ENCODE assay signal across 31 cellular contexts in genomic region chr1:81428998-81429397, GRCh38.
DNase-seq lines count a peak whose midpoint lies in the region; ATAC-seq, FAIRE-seq and TF ChIP-seq lines count a peak whose summit lies in the region.
"Had no signal": no experiment of that assay in that cellular context is flagged by ENCODE, and none has a peak within 500 bp of the region (broad histone marks: within the 10 kb centered on the region; RNA-seq: fewer than 3 reads in every experiment).

No MANE protein-coding gene starts in this region.

- H4K5ac ChIP-seq in H1 (ENCODE audit: insufficient read length, low read depth, low read length): no peak overlapping the region

- H4K8ac ChIP-seq in H1 (ENCODE audit: extremely low read depth, insufficient read depth, low read length): no peak overlapping the region

- H3K27me3 Mint-ChIP-seq in neural progenitor cell (ENCODE audit: insufficient read depth, low read depth): peaks cover 5% of the 10 kb centered on the region
- no peaks in the 10 kb centered on the region for H3K27me3 Mint-ChIP-seq in activated CD4-positive, alpha-beta memory T cell treated with anti-CD3 and anti-CD28 coated beads, Interleukin-2, amount 10 ng/mL, durations not matched to agents 7 days and 5 days
- H3K27me3 Mint-ChIP-seq in CD8-positive, alpha-beta memory T cell: no peaks in the 10 kb centered on the region
- H3K27me3 Mint-ChIP-seq: activated naive CD4-positive, alpha-beta T cell treated with anti-CD3 and anti-CD28 coated beads, Interleukin-2, amount 10 ng/mL, durations not matched to agents 7 days and 5 days; activated T-helper 17 cell treated with anti-CD3 and anti-CD28 coated beads, Interleukin-2, amount 50 U/mL, for 72 hours; B cell; CD4-positive, alpha-beta memory T cell; central memory CD8-positive, alpha-beta T cell; memory B cell had no signal

- H3K4me2 ChIP-seq in H1 (ENCODE audit: insufficient read depth in 1 of 2, low read depth in 2 of 2, low read length in 2 of 2): no peak overlapping the region
- no peak overlapping the region for H3K4me2 ChIP-seq in neural progenitor cell

- peak overlapping the region; percentile 82; the same call in 1 of the 2 replicates for H2BK20ac ChIP-seq in H1 (ENCODE audit: low read length)

- H2BK12ac ChIP-seq in H1 (ENCODE audit: low read depth, low read length): no peak overlapping the region

- no peak overlapping the region for H3K14ac ChIP-seq in H1 (ENCODE audit: insufficient read length)

- peak overlapping the region; percentile 19 for H3K27ac Mint-ChIP-seq in neural progenitor cell
- H3K27ac Mint-ChIP-seq in activated CD4-positive, alpha-beta memory T cell treated with anti-CD3 and anti-CD28 coated beads, Interleukin-2, amount 10 ng/mL, durations not matched to agents 7 days and 5 days: no peak overlapping the region
- H3K27ac Mint-ChIP-seq in CD8-positive, alpha-beta memory T cell: no peak overlapping the region
- H3K27ac Mint-ChIP-seq: activated CD8-positive, alpha-beta T cell treated with anti-CD3 and anti-CD28 coated beads, Interleukin-2, amount 10 ng/mL, durations not matched to agents 7 days and 5 days; activated naive CD4-positive, alpha-beta T cell treated with anti-CD3 and anti-CD28 coated beads, Interleukin-2, amount 10 ng/mL, durations not matched to agents 7 days and 5 days; activated T-helper 17 cell treated with anti-CD3 and anti-CD28 coated beads, Interleukin-2, amount 50 U/mL, for 72 hours; B cell; CD4-positive, alpha-beta memory T cell; endodermal cell; memory B cell; T-helper 2 cell treated with Interferon-gamma antibody and Interleukin-4, amounts not matched to agents 5 μg/mL and 100 μg/mL, for 36 hours had no signal

- H3K36me3 ChIP-seq in H1 (ENCODE audit: control insufficient read depth in 2 of 4, insufficient read depth in 4 of 4, low read length in 3 of 4): peaks cover 0 to 7% (median 2%) of the 10 kb centered on the region in 4 experiments; a peak in 3 of 8 replicates
- no peaks in the 10 kb centered on the region for H3K36me3 ChIP-seq in neural progenitor cell
- H3K36me3 ChIP-seq in CD8-positive, alpha-beta memory T cell (ENCODE audit: insufficient read depth, low read length): no peaks in the 10 kb centered on the region
- H3K36me3 ChIP-seq: adrenal gland, ovary had no signal

- H4K20me1 ChIP-seq in H1 (replicated peaks in 1 of 2; ENCODE audit: control insufficient read depth in 1 of 2, insufficient read depth in 2 of 2, low read length in 2 of 2) (no peaks in the 10 kb centered on the region), neural progenitor cell (ENCODE audit: low read depth) (no peaks in the 10 kb centered on the region)

- 86% methylated on average over 1 of the region's 1 CpG; no CpG with 5 or more reads in 1 of the 2 experiments for WGBS in H1 (ENCODE audit: extremely low coverage in 1 of 2, insufficient coverage in 1 of 2, insufficient read length in 1 of 2, insufficient replicate concordance in 2 of 2, low coverage in 1 of 2, low lambda C conversion rate in 2 of 2, missing lambda C conversion rate in 1 of 2), 2 experiments

- no peak for TF ChIP-seq EP300 in H1 (IDR thresholded peaks at IDR 0.05; ENCODE audit: borderline replicate concordance in 1 of 2, low read depth in 2 of 2, low read length in 2 of 2)

- peak; percentile 51 for ATAC-seq in GM21447 (IDR thresholded peaks at IDR 0.05; ENCODE audit: unreplicated experiment)
- ATAC-seq: activated CD8-positive, alpha-beta T cell treated with anti-CD3 and anti-CD28 coated beads, Interleukin-2, amount 10 ng/mL, durations not matched to agents 7 days and 5 days; activated T-helper 17 cell treated with anti-CD3 and anti-CD28 coated beads, Interleukin-2, amount 50 U/mL, for 72 hours; stimulated activated naive CD8-positive, alpha-beta T cell treated with anti-CD3 and anti-CD28 coated beads, Interleukin-15, Interleukin-2, amounts not matched to agents 100 U/mL and 50 U/mL, for 24 hours had no signal

- no peak for TF ChIP-seq RAD21 in H1 (IDR thresholded peaks at IDR 0.05 in 1 of 2, conservative IDR thresholded peaks at IDR 0.05 in 1 of 2; ENCODE audit: low read depth in 2 of 2, low read length in 2 of 2)

- no peak for TF ChIP-seq CTCF in H1 (IDR thresholded peaks at IDR 0.05; ENCODE audit: control extremely low read depth in 1 of 3, insufficient read depth in 1 of 3, low read depth in 1 of 3, low read length in 3 of 3)
- no peak for TF ChIP-seq CTCF in neural progenitor cell (IDR thresholded peaks at IDR 0.05)

- no peak overlapping the region; the same call in 1 of the 2 replicates for H2AK5ac ChIP-seq in H1 (ENCODE audit: low read depth, low read length)

- H3K9me3 Mint-ChIP-seq in neural progenitor cell: peaks cover 7% of the 10 kb centered on the region
- peaks cover 3% of the 10 kb centered on the region for H3K9me3 Mint-ChIP-seq in activated CD4-positive, alpha-beta memory T cell treated with anti-CD3 and anti-CD28 coated beads, Interleukin-2, amount 10 ng/mL, durations not matched to agents 7 days and 5 days
- peaks cover 7 to 25% (median 16%) of the 10 kb centered on the region in 5 donors for H3K9me3 Mint-ChIP-seq in CD8-positive, alpha-beta memory T cell
- H3K9me3 Mint-ChIP-seq: endodermal cell; memory B cell; T-helper 2 cell treated with Interferon-gamma antibody and Interleukin-4, amounts not matched to agents 5 μg/mL and 100 μg/mL, for 36 hours had no signal

- no peak overlapping the region for H2BK15ac ChIP-seq in H1 (ENCODE audit: low read length)

- H3K9me3 ChIP-seq in H1 (ENCODE audit: insufficient read depth in 2 of 2, low read depth in 1 of 2, low read length in 1 of 2) (no peaks in the 10 kb centered on the region; a peak in 2 of 4 replicates), neural progenitor cell (ENCODE audit: low read depth) (no peaks in the 10 kb centered on the region)
- H3K9me3 ChIP-seq in CD8-positive, alpha-beta memory T cell (ENCODE audit: low read length): no peaks in the 10 kb centered on the region
- H3K9me3 ChIP-seq: adrenal gland, ovary had no signal

- DNase-seq in DMS53 treated with DMSO at 0.1 percent for 48 hours (lab: John Stamatoyannopoulos, UW; ENCODE audit: unreplicated experiment) (peak; percentile 43), H1 (ENCODE audit: low read depth in 1 of 2, low spot score in 2 of 2) (no peak), neural progenitor cell (ENCODE audit: low spot score) (no peak), SKM-1 (lab: John Stamatoyannopoulos, UW; ENCODE audit: unreplicated experiment) (no peak), NCI-H524 (lab: John Stamatoyannopoulos, UW) (no peak)
- DNase-seq in activated CD4-positive, alpha-beta memory T cell treated with anti-CD3 and anti-CD28 coated beads, Interleukin-2, amount 10 ng/mL, durations not matched to agents 7 days and 5 days: no peak
- DNase-seq in CD8-positive, alpha-beta memory T cell: no peak
- DNase-seq: activated CD8-positive, alpha-beta T cell treated with anti-CD3 and anti-CD28 coated beads, Interleukin-2, amount 10 ng/mL, durations not matched to agents 7 days and 5 days; activated naive CD4-positive, alpha-beta T cell treated with anti-CD3 and anti-CD28 coated beads, Interleukin-2, amount 10 ng/mL, durations not matched to agents 7 days and 5 days; adrenal gland; CD4-positive, alpha-beta memory T cell; dermis blood vessel endothelial cell; endodermal cell; H9; IMR-90; NCI-H146; NCI-H2107; NCI-H345; NCI-H748 treated with DMSO at 0.1 percent for 48 hours; ovary; Right ventricle myocardium superior; stimulated activated CD4-positive, alpha-beta T cell treated with anti-CD3 and anti-CD28 coated beads, Interleukin-1b, Interleukin-23, amount 100 ng/mL, for 48 hours; stimulated activated naive CD8-positive, alpha-beta T cell treated with anti-CD3 and anti-CD28 coated beads, Interleukin-15, Interleukin-2, amounts not matched to agents 100 U/mL and 50 U/mL, for 24 hours had no signal

- H2BK5ac ChIP-seq in H1 (ENCODE audit: low read depth, low read length): peak overlapping the region; percentile 45; the same call in 1 of the 2 replicates

- H3K79me2 ChIP-seq in H1 (ENCODE audit: control insufficient read depth in 1 of 2, insufficient read depth in 2 of 2, low read length in 2 of 2) (no peaks in the 10 kb centered on the region), neural progenitor cell (ENCODE audit: low read depth) (no peaks in the 10 kb centered on the region)

- no peak overlapping the region for H3K23ac ChIP-seq in H1 (ENCODE audit: insufficient read length)

- H3K4me3 ChIP-seq in H1 (ENCODE audit: extremely low read depth in 1 of 4, insufficient read depth in 2 of 4, low read depth in 3 of 4, low read length in 4 of 4): no peak overlapping the region
- no peak overlapping the region for H3K4me3 ChIP-seq in neural progenitor cell
- H3K4me3 ChIP-seq in CD8-positive, alpha-beta memory T cell (ENCODE audit: low read length): no peak overlapping the region
- H3K4me3 ChIP-seq: adrenal gland, ovary had no signal

- H3K36me3 Mint-ChIP-seq in neural progenitor cell: peaks cover 9% of the 10 kb centered on the region
- H3K36me3 Mint-ChIP-seq in activated CD4-positive, alpha-beta memory T cell treated with anti-CD3 and anti-CD28 coated beads, Interleukin-2, amount 10 ng/mL, durations not matched to agents 7 days and 5 days (ENCODE audit: low read depth): no peaks in the 10 kb centered on the region
- H3K36me3 Mint-ChIP-seq in CD8-positive, alpha-beta memory T cell: no peaks in the 10 kb centered on the region
- H3K36me3 Mint-ChIP-seq: activated naive CD4-positive, alpha-beta T cell treated with anti-CD3 and anti-CD28 coated beads, Interleukin-2, amount 10 ng/mL, durations not matched to agents 7 days and 5 days; CD4-positive, alpha-beta memory T cell; memory B cell had no signal

- no peak for FAIRE-seq in H1 (lab: Jason Lieb, UNC)
- FAIRE-seq: GM12891, urothelium cell line had no signal

- no peak overlapping the region for H3K4ac ChIP-seq in H1 (replicated peaks; ENCODE audit: insufficient read length, low read depth, low read length)

- TF ChIP-seq POLR2A in H1 (IDR thresholded peaks at IDR 0.05; ENCODE audit: control extremely low read depth in 1 of 2, low read depth in 2 of 2, low read length in 2 of 2): no peak

- H3K27ac ChIP-seq in H1 (ENCODE audit: low read depth, low read length) (no peak overlapping the region), neural progenitor cell (no peak overlapping the region)
- H3K27ac ChIP-seq in CD8-positive, alpha-beta memory T cell (ENCODE audit: low read depth, low read length): no peak overlapping the region
- H3K27ac ChIP-seq: adrenal gland, ovary had no signal

- POLR2A ChIA-PET in H1 (lab: Charles Lee; ENCODE audit: partially characterized antibody): no interaction called here
- POLR2A ChIA-PET in activated CD4-positive, alpha-beta memory T cell treated with anti-CD3 and anti-CD28 coated beads, Interleukin-2, amount 10 ng/mL, durations not matched to agents 7 days and 5 days (lab: Charles Lee): no interaction called here
- POLR2A ChIA-PET in CD8-positive, alpha-beta memory T cell (lab: Charles Lee): no interaction called here

- H3K4me3 Mint-ChIP-seq in neural progenitor cell: no peak overlapping the region
- H3K4me3 Mint-ChIP-seq in activated CD4-positive, alpha-beta memory T cell treated with anti-CD3 and anti-CD28 coated beads, Interleukin-2, amount 10 ng/mL, durations not matched to agents 7 days and 5 days: no peak overlapping the region
- H3K4me3 Mint-ChIP-seq in CD8-positive, alpha-beta memory T cell: no peak overlapping the region
- H3K4me3 Mint-ChIP-seq: activated CD8-positive, alpha-beta T cell treated with anti-CD3 and anti-CD28 coated beads, Interleukin-2, amount 10 ng/mL, durations not matched to agents 7 days and 5 days; activated naive CD4-positive, alpha-beta T cell treated with anti-CD3 and anti-CD28 coated beads, Interleukin-2, amount 10 ng/mL, durations not matched to agents 7 days and 5 days; activated T-helper 17 cell treated with anti-CD3 and anti-CD28 coated beads, Interleukin-2, amount 50 U/mL, for 72 hours; B cell; CD4-positive, alpha-beta memory T cell; central memory CD8-positive, alpha-beta T cell; endodermal cell; H9; memory B cell; T-helper 2 cell treated with Interferon-gamma antibody and Interleukin-4, amounts not matched to agents 5 μg/mL and 100 μg/mL, for 36 hours had no signal

- H3K9ac ChIP-seq in H1 (replicated peaks in 1 of 4; ENCODE audit: extremely low read depth in 1 of 4, low read depth in 3 of 4, low read length in 3 of 4) (no peak overlapping the region), neural progenitor cell (no peak overlapping the region)

- H3F3A ChIP-seq in neural progenitor cell (ENCODE audit: low read depth): peaks cover 35% of the 10 kb centered on the region

- H4K91ac ChIP-seq in H1 (replicated peaks; ENCODE audit: insufficient read length, low read length): no peak overlapping the region

- H3K4me1 ChIP-seq in H1 (replicated peaks in 1 of 4; ENCODE audit: control insufficient read depth in 3 of 4, insufficient read depth in 4 of 4, low read length in 3 of 4) (peaks cover 7 to 20% (median 16%) of the 10 kb centered on the region in 4 experiments), neural progenitor cell (peaks cover 44% of the 10 kb centered on the region)
- no peaks in the 10 kb centered on the region for H3K4me1 ChIP-seq in CD8-positive, alpha-beta memory T cell (ENCODE audit: insufficient read depth, low read length)
- H3K4me1 ChIP-seq: adrenal gland had no signal

- H3K27me3 ChIP-seq in H1 (replicated peaks in 1 of 4; ENCODE audit: control insufficient read depth in 3 of 4, extremely low read depth in 1 of 4, insufficient read depth in 3 of 4, low read length in 3 of 4): no peaks in the 10 kb centered on the region
- H3K27me3 ChIP-seq in neural progenitor cell: no peaks in the 10 kb centered on the region
- H3K27me3 ChIP-seq in CD8-positive, alpha-beta memory T cell (ENCODE audit: insufficient read depth, low read length, poor library complexity, severe bottlenecking): no peaks in the 10 kb centered on the region
- H3K27me3 ChIP-seq: adrenal gland, ovary had no signal

- CTCF ChIA-PET in H1 (lab: Charles Lee; ENCODE audit: partially characterized antibody): interaction anchor here (1.1 to 1.6 kb wide), 3 partner anchors 14 to 352 kb away, joined by 3 to 6 read pairs (median 3); no protein-coding TSS in a partner anchor
- CTCF ChIA-PET in activated CD4-positive, alpha-beta memory T cell treated with anti-CD3 and anti-CD28 coated beads, Interleukin-2, amount 10 ng/mL, durations not matched to agents 7 days and 5 days (lab: Charles Lee): no interaction called here
- CTCF ChIA-PET in CD8-positive, alpha-beta memory T cell (lab: Charles Lee): no interaction called here

- peaks cover 71% of the 10 kb centered on the region for H3K4me1 Mint-ChIP-seq in neural progenitor cell
- H3K4me1 Mint-ChIP-seq in activated CD4-positive, alpha-beta memory T cell treated with anti-CD3 and anti-CD28 coated beads, Interleukin-2, amount 10 ng/mL, durations not matched to agents 7 days and 5 days: no peaks in the 10 kb centered on the region
- no peaks in the 10 kb centered on the region for H3K4me1 Mint-ChIP-seq in CD8-positive, alpha-beta memory T cell
- H3K4me1 Mint-ChIP-seq: activated naive CD4-positive, alpha-beta T cell treated with anti-CD3 and anti-CD28 coated beads, Interleukin-2, amount 10 ng/mL, durations not matched to agents 7 days and 5 days; activated T-helper 17 cell treated with anti-CD3 and anti-CD28 coated beads, Interleukin-2, amount 50 U/mL, for 72 hours; B cell; CD4-positive, alpha-beta memory T cell; central memory CD8-positive, alpha-beta T cell; memory B cell had no signal

- H2BK120ac ChIP-seq in H1 (replicated peaks; ENCODE audit: low read depth, low read length): peak overlapping the region; percentile 61

- no peak overlapping the region for H3K18ac ChIP-seq in H1 (ENCODE audit: extremely low read depth, low read length)

- no peak overlapping the region for H3K56ac ChIP-seq in H1 (replicated peaks; ENCODE audit: insufficient read length, low read depth, low read length)

- no peaks in the 10 kb centered on the region for H3K79me1 ChIP-seq in H1 (ENCODE audit: low read depth, low read length)

- H3K23me2 ChIP-seq in H1 (ENCODE audit: low read depth, low read length): no peaks in the 10 kb centered on the region

- H2AFZ ChIP-seq in H1 (ENCODE audit: low read length) (no peak overlapping the region), neural progenitor cell (replicated peaks) (peak overlapping the region; percentile 38)
